ENCODE assay signal across 21 cellular contexts in genomic region chr3:34859741-34860140, GRCh38.
"Had no signal": no experiment of that assay in that cellular context is flagged by ENCODE, and none has a peak within 500 bp of the region (broad histone marks: within the 10 kb centered on the region; RNA-seq: fewer than 3 reads in every experiment).

No MANE protein-coding gene starts in this region.

- H3K9ac ChIP-seq: parathyroid adenoma had no signal

- H3K9me3 ChIP-seq: mucosa of descending colon, thoracic aorta had no signal

- H3K4me3 ChIP-seq: mucosa of descending colon, thoracic aorta had no signal

- ATAC-seq: activated naive CD8-positive, alpha-beta T cell treated with anti-CD3 and anti-CD28 coated beads, Interleukin-2, amount 50 U/mL, for 24 hours; left colon; mucosa of descending colon; right cardiac atrium had no signal

- H2AFZ ChIP-seq: parathyroid adenoma had no signal

- H3K4me1 ChIP-seq: parathyroid adenoma had no signal

- H3K79me2 ChIP-seq: parathyroid adenoma had no signal

- H3K27ac ChIP-seq: parathyroid adenoma, thoracic aorta had no signal

- H3K36me3 ChIP-seq: thoracic aorta had no signal

- DNase-seq: activated B cell treated with CpG ODN at 0.5 μM for 24 hours; activated CD4-positive, alpha-beta T cell treated with anti-CD3 and anti-CD28 coated beads for 4 hours; activated CD4-positive, alpha-beta T cell treated with anti-CD3 and anti-CD28 coated beads, Interleukin-2, amount 50 U/mL, for 48 hours; activated gamma-delta T cell; activated naive CD4-positive, alpha-beta T cell treated with anti-CD3 and anti-CD28 coated beads, Interleukin-2, amount 50 U/mL, for 16 hours; activated naive CD8-positive, alpha-beta T cell treated with anti-CD3 and anti-CD28 coated beads, Interleukin-2, amount 50 U/mL, for 24 hours; aorta; dermis blood vessel endothelial cell; effector CD8-positive, alpha-beta T cell; head of caudate nucleus; islet precursor cell; left colon; mesenchymal stem cell; mucosa of descending colon; nephron progenitor cell; nucleus accumbens; right cardiac atrium; stimulated activated CD4-positive, alpha-beta T cell treated with anti-CD3 and anti-CD28 coated beads, Interleukin-4, amount 100 ng/mL, for 24 hours; stimulated activated naive CD4-positive, alpha-beta T cell treated with Interleukin-2 at 50 U/mL for 16 hours had no signal
